Comparison of ENCODE assay signal across 1 cellular context in the genomic region with DNA sequence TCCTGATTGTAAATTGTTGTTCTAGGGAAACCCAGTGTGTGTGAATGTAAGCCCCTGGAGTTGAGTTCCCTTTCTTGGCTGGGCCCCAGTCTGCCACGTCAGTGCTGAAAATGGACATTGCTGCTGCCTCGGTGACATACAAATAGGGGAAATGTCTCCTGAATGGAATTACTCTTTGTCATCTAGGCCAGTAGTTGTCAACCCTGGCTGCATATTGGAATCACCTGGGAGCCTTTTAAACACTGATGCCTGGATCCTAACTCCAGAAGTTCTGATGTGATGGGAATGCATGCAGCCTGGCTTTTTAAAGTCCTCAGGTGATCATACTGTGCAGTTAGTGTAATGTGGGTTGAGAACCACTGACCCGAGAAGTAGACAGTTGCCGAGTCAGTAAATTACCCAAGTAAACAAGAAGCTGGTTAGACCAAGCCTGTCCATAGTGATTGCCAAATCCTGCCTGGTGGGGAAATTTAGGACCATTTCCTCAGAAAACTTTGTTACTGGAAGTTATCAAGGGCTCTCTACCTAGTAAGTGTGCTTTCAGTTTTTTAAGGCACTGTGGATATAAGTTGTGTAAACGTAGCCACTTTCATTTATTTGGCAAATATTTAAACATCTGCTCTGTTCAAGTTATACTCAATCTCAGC.
A peak's percentile ranks its signal among the peaks of the same experiment; 100 is the strongest.
TF ChIP-seq lines count a peak whose summit lies in the region.

No MANE protein-coding gene starts in this region.

TF ChIP-seq in HepG2, 621 proteins besides CTCF, POLR2A, EP300 and RAD21 (continued from another document and continues in another):
- peak; percentile 64 for TF ChIP-seq CEBPG (CRISPR knock-in tag; IDR thresholded peaks at IDR 0.05)
- 0 out of 2 replicates have a peak, but pooled peaks have one; percentile 46 for TF ChIP-seq ZMYM3 (CRISPR knock-in tag; IDR thresholded peaks at IDR 0.05)
- TF ChIP-seq ZNF10 (CRISPR knock-in tag; IDR thresholded peaks at IDR 0.05; ENCODE audit: borderline replicate concordance, low read depth): no peak
- TF ChIP-seq ZBTB49 (CRISPR knock-in tag; IDR thresholded peaks at IDR 0.05; ENCODE audit: borderline replicate concordance): no peak
- no peak for TF ChIP-seq FOSL1 (CRISPR knock-in tag; IDR thresholded peaks at IDR 0.05; ENCODE audit: borderline replicate concordance)
- TF ChIP-seq RXRA (CRISPR knock-in tag; IDR thresholded peaks at IDR 0.05): no peak
- no peak for TF ChIP-seq NFIC (IDR thresholded peaks at IDR 0.05; ENCODE audit: low read length)
- TF ChIP-seq NKX3-1 (CRISPR knock-in tag; IDR thresholded peaks at IDR 0.05): no peak
- no peak for TF ChIP-seq SNAPC5 (CRISPR knock-in tag; IDR thresholded peaks at IDR 0.05; ENCODE audit: borderline replicate concordance)
- TF ChIP-seq MLLT10 (CRISPR knock-in tag; IDR thresholded peaks at IDR 0.05): no peak
- TF ChIP-seq, protein P1, sequence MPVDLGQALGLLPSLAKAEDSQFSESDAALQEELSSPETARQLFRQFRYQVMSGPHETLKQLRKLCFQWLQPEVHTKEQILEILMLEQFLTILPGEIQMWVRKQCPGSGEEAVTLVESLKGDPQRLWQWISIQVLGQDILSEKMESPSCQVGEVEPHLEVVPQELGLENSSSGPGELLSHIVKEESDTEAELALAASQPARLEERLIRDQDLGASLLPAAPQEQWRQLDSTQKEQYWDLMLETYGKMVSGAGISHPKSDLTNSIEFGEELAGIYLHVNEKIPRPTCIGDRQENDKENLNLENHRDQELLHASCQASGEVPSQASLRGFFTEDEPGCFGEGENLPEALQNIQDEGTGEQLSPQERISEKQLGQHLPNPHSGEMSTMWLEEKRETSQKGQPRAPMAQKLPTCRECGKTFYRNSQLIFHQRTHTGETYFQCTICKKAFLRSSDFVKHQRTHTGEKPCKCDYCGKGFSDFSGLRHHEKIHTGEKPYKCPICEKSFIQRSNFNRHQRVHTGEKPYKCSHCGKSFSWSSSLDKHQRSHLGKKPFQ (CRISPR knock-in tag; IDR thresholded peaks at IDR 0.05; ENCODE audit: insufficient replicate concordance): no peak
- TF ChIP-seq ZNF180 (CRISPR knock-in tag; IDR thresholded peaks at IDR 0.05; ENCODE audit: borderline replicate concordance, low read depth): no peak
- peak; percentile 63; the same call in 1 of the 2 replicates for TF ChIP-seq CEBPB (IDR thresholded peaks at IDR 0.05; ENCODE audit: borderline replicate concordance, low read depth, low read length)
- no peak for TF ChIP-seq GZF1 (CRISPR knock-in tag; IDR thresholded peaks at IDR 0.05)
- TF ChIP-seq FOXC1 (CRISPR knock-in tag; IDR thresholded peaks at IDR 0.05; ENCODE audit: borderline replicate concordance): no peak
- TF ChIP-seq FOXA3 (CRISPR knock-in tag; IDR thresholded peaks at IDR 0.05): peak; percentile 61
- TF ChIP-seq MEF2D (CRISPR knock-in tag; IDR thresholded peaks at IDR 0.05): no peak
- TF ChIP-seq SRY (CRISPR knock-in tag; IDR thresholded peaks at IDR 0.05): no peak
- no peak for TF ChIP-seq ETV6 (CRISPR knock-in tag; conservative IDR thresholded peaks at IDR 0.05)
- no peak for TF ChIP-seq ZNF101 (CRISPR knock-in tag; IDR thresholded peaks at IDR 0.05; ENCODE audit: borderline replicate concordance, low read depth)
- TF ChIP-seq NBN (conservative IDR thresholded peaks at IDR 0.05): no peak
- no peak for TF ChIP-seq TOE1 (CRISPR knock-in tag; IDR thresholded peaks at IDR 0.05)
- no peak for TF ChIP-seq U2AF1 (optimal IDR thresholded peaks at IDR 0.05; ENCODE audit: low read depth, low read length)
- no peak for TF ChIP-seq KAT8 (CRISPR knock-in tag; IDR thresholded peaks at IDR 0.05)
- TF ChIP-seq, protein P2, sequence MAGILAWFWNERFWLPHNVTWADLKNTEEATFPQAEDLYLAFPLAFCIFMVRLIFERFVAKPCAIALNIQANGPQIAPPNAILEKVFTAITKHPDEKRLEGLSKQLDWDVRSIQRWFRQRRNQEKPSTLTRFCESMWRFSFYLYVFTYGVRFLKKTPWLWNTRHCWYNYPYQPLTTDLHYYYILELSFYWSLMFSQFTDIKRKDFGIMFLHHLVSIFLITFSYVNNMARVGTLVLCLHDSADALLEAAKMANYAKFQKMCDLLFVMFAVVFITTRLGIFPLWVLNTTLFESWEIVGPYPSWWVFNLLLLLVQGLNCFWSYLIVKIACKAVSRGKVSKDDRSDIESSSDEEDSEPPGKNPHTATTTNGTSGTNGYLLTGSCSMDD (CRISPR knock-in tag; IDR thresholded peaks at IDR 0.05): no peak
- TF ChIP-seq ZNF350 (CRISPR knock-in tag; IDR thresholded peaks at IDR 0.05; ENCODE audit: borderline replicate concordance, low read depth): no peak
- no peak for TF ChIP-seq HOXA7 (CRISPR knock-in tag; IDR thresholded peaks at IDR 0.05)
- TF ChIP-seq, protein P3, sequence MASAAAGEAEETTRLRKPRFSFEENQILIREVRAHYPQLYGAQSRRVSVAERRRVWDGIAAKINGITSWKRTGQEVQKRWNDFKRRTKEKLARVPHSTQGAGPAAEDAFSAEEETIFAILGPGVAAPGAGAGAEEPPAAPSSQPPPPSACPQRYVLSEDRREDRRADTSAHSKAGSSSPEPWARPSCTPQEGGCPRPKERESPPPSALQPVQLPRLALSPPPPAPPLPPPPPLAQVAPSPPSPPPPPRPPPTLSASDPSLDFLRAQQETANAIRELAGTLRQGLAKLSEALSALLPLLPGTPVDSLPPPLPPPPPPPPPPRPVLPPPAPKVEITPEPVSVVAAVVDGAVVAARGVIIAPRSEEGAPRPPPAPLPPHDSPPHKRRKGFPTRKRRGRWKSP (CRISPR knock-in tag; IDR thresholded peaks at IDR 0.05): no peak
- TF ChIP-seq XBP1 (CRISPR knock-in tag; IDR thresholded peaks at IDR 0.05): no peak
- no peak for TF ChIP-seq ZNF446 (CRISPR knock-in tag; IDR thresholded peaks at IDR 0.05)
- TF ChIP-seq TMF1 (CRISPR knock-in tag; IDR thresholded peaks at IDR 0.05; ENCODE audit: low read depth): no peak
- no peak for TF ChIP-seq TIGD3 (CRISPR knock-in tag; IDR thresholded peaks at IDR 0.05; ENCODE audit: borderline replicate concordance)
- no peak for TF ChIP-seq FOXO1 (CRISPR knock-in tag; IDR thresholded peaks at IDR 0.05)
- TF ChIP-seq BRCA1 (CRISPR knock-in tag; IDR thresholded peaks at IDR 0.05): no peak
- TF ChIP-seq GABPB1 (CRISPR knock-in tag; IDR thresholded peaks at IDR 0.05): no peak
- TF ChIP-seq ZBTB37 (CRISPR knock-in tag; IDR thresholded peaks at IDR 0.05): peak; percentile 95
- no peak for TF ChIP-seq FOXJ3 (CRISPR knock-in tag; IDR thresholded peaks at IDR 0.05; ENCODE audit: borderline replicate concordance)
- no peak for TF ChIP-seq TEAD3 (CRISPR knock-in tag; optimal IDR thresholded peaks at IDR 0.05; ENCODE audit: borderline replicate concordance)
- TF ChIP-seq PRMT3 (CRISPR knock-in tag; IDR thresholded peaks at IDR 0.05; ENCODE audit: borderline replicate concordance, low read depth): no peak
- no peak for TF ChIP-seq HDAC2 (CRISPR knock-in tag; IDR thresholded peaks at IDR 0.05)
- TF ChIP-seq KLF16 (CRISPR knock-in tag; IDR thresholded peaks at IDR 0.05): no peak
- no peak for TF ChIP-seq ZNF17 (CRISPR knock-in tag; IDR thresholded peaks at IDR 0.05)
- no peak for TF ChIP-seq FOXP4 (CRISPR knock-in tag; IDR thresholded peaks at IDR 0.05)
- no peak for TF ChIP-seq ZNF569 (CRISPR knock-in tag; IDR thresholded peaks at IDR 0.05; ENCODE audit: borderline replicate concordance)
- TF ChIP-seq MED8 (CRISPR knock-in tag; IDR thresholded peaks at IDR 0.05; ENCODE audit: insufficient replicate concordance): no peak
- no peak for TF ChIP-seq ZNF644 (CRISPR knock-in tag; IDR thresholded peaks at IDR 0.05; ENCODE audit: low read depth)
- TF ChIP-seq RFX5 (IDR thresholded peaks at IDR 0.05; ENCODE audit: low read depth, low read length): no peak
- no peak for TF ChIP-seq AGO2 (optimal IDR thresholded peaks at IDR 0.05; ENCODE audit: low read depth, low read length)
- no peak for TF ChIP-seq PHF5A (CRISPR knock-in tag; IDR thresholded peaks at IDR 0.05; ENCODE audit: low read depth, unreplicated experiment)
- TF ChIP-seq SNRNP70 (IDR thresholded peaks at IDR 0.05; ENCODE audit: low read depth, low read length): no peak
- TF ChIP-seq, protein P4, sequence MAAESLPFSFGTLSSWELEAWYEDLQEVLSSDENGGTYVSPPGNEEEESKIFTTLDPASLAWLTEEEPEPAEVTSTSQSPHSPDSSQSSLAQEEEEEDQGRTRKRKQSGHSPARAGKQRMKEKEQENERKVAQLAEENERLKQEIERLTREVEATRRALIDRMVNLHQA (CRISPR knock-in tag; IDR thresholded peaks at IDR 0.05): no peak
- TF ChIP-seq FOXA1 (IDR thresholded peaks at IDR 0.05): no peak
- TF ChIP-seq FOXA1 (CRISPR knock-in tag; IDR thresholded peaks at IDR 0.05): peak; percentile 65
- TF ChIP-seq, protein P5, sequence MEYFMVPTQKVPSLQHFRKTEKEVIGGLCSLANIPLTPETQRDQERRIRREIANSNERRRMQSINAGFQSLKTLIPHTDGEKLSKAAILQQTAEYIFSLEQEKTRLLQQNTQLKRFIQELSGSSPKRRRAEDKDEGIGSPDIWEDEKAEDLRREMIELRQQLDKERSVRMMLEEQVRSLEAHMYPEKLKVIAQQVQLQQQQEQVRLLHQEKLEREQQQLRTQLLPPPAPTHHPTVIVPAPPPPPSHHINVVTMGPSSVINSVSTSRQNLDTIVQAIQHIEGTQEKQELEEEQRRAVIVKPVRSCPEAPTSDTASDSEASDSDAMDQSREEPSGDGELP (IDR thresholded peaks at IDR 0.05; ENCODE audit: borderline replicate concordance, low read depth): no peak
- TF ChIP-seq ZNF331 (CRISPR knock-in tag; IDR thresholded peaks at IDR 0.05): peak; percentile 17; the same call in 1 of the 2 replicates
- no peak for TF ChIP-seq ZSCAN30 (CRISPR knock-in tag; IDR thresholded peaks at IDR 0.05)
- no peak for TF ChIP-seq ZNF75D (CRISPR knock-in tag; IDR thresholded peaks at IDR 0.05; ENCODE audit: borderline replicate concordance)
- TF ChIP-seq SKIL (CRISPR knock-in tag; IDR thresholded peaks at IDR 0.05; ENCODE audit: borderline replicate concordance): no peak
- no peak for TF ChIP-seq CBX1 (IDR thresholded peaks at IDR 0.05; ENCODE audit: low read depth)
- no peak for TF ChIP-seq ZFP37 (CRISPR knock-in tag; IDR thresholded peaks at IDR 0.05; ENCODE audit: borderline replicate concordance)
